In the genomic region with DNA sequence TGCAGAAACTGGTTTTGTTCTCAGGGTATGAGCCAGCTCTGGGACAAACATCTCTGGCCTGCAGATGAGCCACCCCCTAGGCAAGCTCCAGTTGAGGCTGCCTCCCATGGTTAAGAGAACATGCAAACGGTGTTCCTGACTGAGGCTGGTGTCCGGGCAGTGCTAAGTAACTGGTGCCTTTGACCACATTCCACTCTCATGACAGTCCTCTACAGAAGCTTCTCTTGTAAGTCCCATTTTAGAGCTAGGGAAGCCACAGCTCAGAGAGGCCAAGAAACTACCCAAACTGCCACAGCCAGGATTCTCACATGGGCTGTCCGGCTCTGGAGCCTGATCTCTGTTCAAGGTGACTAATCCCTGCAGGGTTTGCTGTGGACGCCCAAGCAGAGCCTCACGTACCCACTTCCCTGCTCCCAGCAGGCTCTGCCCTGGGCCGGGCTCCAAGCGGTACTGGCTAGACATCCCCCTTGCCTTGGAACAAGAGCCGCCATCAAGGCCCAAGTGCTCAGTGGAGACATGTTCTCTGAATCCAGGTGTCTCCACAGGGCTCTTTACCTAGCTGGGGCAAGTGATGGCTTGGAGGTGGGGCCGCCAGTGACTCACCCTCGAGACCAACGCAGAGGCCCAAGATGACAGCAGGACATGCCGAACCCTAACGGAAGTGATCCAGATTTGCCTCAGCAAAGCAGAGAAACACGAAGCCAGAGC, we compare ENCODE assay signal across 1 cellular context.
TF ChIP-seq lines count a peak whose summit lies in the region.

No MANE protein-coding gene starts in this region.

TF ChIP-seq in HCT116, 20 proteins besides CTCF, POLR2A, EP300 and RAD21:
- no peak for TF ChIP-seq SRF (IDR thresholded peaks at IDR 0.05; ENCODE audit: low read depth)
- TF ChIP-seq, protein P1, sequence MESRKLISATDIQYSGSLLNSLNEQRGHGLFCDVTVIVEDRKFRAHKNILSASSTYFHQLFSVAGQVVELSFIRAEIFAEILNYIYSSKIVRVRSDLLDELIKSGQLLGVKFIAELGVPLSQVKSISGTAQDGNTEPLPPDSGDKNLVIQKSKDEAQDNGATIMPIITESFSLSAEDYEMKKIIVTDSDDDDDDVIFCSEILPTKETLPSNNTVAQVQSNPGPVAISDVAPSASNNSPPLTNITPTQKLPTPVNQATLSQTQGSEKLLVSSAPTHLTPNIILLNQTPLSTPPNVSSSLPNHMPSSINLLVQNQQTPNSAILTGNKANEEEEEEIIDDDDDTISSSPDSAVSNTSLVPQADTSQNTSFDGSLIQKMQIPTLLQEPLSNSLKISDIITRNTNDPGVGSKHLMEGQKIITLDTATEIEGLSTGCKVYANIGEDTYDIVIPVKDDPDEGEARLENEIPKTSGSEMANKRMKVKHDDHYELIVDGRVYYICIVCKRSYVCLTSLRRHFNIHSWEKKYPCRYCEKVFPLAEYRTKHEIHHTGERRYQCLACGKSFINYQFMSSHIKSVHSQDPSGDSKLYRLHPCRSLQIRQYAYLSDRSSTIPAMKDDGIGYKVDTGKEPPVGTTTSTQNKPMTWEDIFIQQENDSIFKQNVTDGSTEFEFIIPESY (IDR thresholded peaks at IDR 0.05; ENCODE audit: extremely low read depth, insufficient replicate concordance, low read length) = no peak
- TF ChIP-seq ZNF274 (IDR thresholded peaks at IDR 0.05; ENCODE audit: low read depth, low read length) = no peak
- no peak for TF ChIP-seq ZFX (IDR thresholded peaks at IDR 0.05)
- no peak for TF ChIP-seq YY1 (IDR thresholded peaks at IDR 0.05; ENCODE audit: extremely low read depth, insufficient replicate concordance, low read depth, low read length)
- TF ChIP-seq CBX3 (IDR thresholded peaks at IDR 0.05; ENCODE audit: low read depth) = no peak
- TF ChIP-seq EZH2 (IDR thresholded peaks at IDR 0.05) = no peak
- TF ChIP-seq, protein P2, sequence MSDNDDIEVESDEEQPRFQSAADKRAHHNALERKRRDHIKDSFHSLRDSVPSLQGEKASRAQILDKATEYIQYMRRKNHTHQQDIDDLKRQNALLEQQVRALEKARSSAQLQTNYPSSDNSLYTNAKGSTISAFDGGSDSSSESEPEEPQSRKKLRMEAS (IDR thresholded peaks at IDR 0.05) = no peak
- TF ChIP-seq, protein P3, sequence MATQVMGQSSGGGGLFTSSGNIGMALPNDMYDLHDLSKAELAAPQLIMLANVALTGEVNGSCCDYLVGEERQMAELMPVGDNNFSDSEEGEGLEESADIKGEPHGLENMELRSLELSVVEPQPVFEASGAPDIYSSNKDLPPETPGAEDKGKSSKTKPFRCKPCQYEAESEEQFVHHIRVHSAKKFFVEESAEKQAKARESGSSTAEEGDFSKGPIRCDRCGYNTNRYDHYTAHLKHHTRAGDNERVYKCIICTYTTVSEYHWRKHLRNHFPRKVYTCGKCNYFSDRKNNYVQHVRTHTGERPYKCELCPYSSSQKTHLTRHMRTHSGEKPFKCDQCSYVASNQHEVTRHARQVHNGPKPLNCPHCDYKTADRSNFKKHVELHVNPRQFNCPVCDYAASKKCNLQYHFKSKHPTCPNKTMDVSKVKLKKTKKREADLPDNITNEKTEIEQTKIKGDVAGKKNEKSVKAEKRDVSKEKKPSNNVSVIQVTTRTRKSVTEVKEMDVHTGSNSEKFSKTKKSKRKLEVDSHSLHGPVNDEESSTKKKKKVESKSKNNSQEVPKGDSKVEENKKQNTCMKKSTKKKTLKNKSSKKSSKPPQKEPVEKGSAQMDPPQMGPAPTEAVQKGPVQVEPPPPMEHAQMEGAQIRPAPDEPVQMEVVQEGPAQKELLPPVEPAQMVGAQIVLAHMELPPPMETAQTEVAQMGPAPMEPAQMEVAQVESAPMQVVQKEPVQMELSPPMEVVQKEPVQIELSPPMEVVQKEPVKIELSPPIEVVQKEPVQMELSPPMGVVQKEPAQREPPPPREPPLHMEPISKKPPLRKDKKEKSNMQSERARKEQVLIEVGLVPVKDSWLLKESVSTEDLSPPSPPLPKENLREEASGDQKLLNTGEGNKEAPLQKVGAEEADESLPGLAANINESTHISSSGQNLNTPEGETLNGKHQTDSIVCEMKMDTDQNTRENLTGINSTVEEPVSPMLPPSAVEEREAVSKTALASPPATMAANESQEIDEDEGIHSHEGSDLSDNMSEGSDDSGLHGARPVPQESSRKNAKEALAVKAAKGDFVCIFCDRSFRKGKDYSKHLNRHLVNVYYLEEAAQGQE (IDR thresholded peaks at IDR 0.05; ENCODE audit: low read depth) = no peak
- TF ChIP-seq CEBPB (IDR thresholded peaks at IDR 0.05; ENCODE audit: low read depth) = no peak
- TF ChIP-seq POLR2AphosphoS5 (IDR thresholded peaks at IDR 0.05; ENCODE audit: low read depth, low read length) = no peak
- TF ChIP-seq SP1 (IDR thresholded peaks at IDR 0.05; ENCODE audit: low read depth) = no peak
- TF ChIP-seq TCF7L2 (IDR thresholded peaks at IDR 0.05; ENCODE audit: borderline replicate concordance, extremely low read depth, insufficient read depth, insufficient read length) = no peak
TF ChIP-seq in HCT116: peak in this region for 0.
